1 cellular context compared by ENCODE assay signal in the genomic region with DNA sequence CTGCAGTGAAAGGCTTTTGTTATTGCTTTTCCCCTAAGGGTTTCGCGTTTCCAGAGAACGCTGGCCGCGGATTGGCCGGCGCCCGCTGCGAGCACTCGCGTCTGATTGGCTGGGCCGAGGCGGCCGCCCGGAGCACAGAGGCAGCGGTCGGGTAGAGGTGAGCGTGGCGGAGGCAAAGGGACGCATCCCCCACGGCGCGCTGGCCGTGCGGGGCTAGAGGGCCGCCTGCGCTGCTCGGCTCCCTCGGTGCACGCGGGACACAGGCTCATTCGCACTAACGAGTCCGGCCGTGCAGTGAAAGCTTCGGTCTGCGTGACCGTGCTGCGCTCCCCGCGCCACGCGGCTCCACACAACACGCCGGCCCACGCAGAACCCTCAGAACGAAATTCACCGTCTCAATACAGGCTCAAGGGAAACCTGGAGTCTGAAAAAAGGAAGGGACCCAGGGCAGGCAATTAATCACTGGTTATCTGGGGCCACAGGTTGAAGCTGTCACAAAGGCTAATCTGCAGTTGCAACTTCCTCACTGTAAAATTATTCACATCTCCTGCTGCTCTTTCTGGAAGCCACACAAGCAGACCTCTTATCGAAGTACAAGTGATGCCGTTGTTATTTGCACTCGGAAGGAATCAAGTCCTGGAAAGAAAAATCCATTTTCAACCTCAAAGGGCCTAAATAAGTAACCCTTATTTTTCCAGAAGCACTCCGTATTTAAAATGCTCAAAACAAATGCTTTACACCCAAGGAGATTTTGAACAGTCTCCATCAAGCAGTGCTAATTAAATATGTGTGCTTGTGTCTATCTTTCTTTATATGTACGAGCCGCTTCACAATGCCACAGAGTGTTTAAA.
TF ChIP-seq lines count a peak whose summit lies in the region.

No MANE protein-coding gene starts in this region.

TF ChIP-seq in HepG2, 621 proteins besides CTCF, POLR2A, EP300 and RAD21 (continued from another document and continues in another):
- TF ChIP-seq, protein P1, sequence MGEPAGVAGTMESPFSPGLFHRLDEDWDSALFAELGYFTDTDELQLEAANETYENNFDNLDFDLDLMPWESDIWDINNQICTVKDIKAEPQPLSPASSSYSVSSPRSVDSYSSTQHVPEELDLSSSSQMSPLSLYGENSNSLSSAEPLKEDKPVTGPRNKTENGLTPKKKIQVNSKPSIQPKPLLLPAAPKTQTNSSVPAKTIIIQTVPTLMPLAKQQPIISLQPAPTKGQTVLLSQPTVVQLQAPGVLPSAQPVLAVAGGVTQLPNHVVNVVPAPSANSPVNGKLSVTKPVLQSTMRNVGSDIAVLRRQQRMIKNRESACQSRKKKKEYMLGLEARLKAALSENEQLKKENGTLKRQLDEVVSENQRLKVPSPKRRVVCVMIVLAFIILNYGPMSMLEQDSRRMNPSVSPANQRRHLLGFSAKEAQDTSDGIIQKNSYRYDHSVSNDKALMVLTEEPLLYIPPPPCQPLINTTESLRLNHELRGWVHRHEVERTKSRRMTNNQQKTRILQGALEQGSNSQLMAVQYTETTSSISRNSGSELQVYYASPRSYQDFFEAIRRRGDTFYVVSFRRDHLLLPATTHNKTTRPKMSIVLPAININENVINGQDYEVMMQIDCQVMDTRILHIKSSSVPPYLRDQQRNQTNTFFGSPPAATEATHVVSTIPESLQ (CRISPR knock-in tag; conservative IDR thresholded peaks at IDR 0.05), result no peak
- TF ChIP-seq ZFP37 (CRISPR knock-in tag; IDR thresholded peaks at IDR 0.05; ENCODE audit: borderline replicate concordance), result no peak
- TF ChIP-seq NFE2 (CRISPR knock-in tag; IDR thresholded peaks at IDR 0.05), result no peak
- TF ChIP-seq, protein P2, sequence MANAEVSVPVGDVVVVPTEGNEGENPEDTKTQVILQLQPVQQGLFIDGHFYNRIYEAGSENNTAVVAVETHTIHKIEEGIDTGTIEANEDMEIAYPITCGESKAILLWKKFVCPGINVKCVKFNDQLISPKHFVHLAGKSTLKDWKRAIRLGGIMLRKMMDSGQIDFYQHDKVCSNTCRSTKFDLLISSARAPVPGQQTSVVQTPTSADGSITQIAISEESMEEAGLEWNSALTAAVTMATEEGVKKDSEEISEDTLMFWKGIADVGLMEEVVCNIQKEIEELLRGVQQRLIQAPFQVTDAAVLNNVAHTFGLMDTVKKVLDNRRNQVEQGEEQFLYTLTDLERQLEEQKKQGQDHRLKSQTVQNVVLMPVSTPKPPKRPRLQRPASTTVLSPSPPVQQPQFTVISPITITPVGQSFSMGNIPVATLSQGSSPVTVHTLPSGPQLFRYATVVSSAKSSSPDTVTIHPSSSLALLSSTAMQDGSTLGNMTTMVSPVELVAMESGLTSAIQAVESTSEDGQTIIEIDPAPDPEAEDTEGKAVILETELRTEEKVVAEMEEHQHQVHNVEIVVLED (CRISPR knock-in tag; IDR thresholded peaks at IDR 0.05; ENCODE audit: borderline replicate concordance), result peak; percentile 41; the same call in 1 of the 2 replicates
- TF ChIP-seq ZNF850 (CRISPR knock-in tag; conservative IDR thresholded peaks at IDR 0.05), result no peak
- TF ChIP-seq ZKSCAN8 (CRISPR knock-in tag; IDR thresholded peaks at IDR 0.05; ENCODE audit: borderline replicate concordance), result no peak
- TF ChIP-seq, protein P3, sequence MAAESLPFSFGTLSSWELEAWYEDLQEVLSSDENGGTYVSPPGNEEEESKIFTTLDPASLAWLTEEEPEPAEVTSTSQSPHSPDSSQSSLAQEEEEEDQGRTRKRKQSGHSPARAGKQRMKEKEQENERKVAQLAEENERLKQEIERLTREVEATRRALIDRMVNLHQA (CRISPR knock-in tag; IDR thresholded peaks at IDR 0.05), result no peak
- no peak for TF ChIP-seq ZNF615 (CRISPR knock-in tag; IDR thresholded peaks at IDR 0.05; ENCODE audit: borderline replicate concordance)
- TF ChIP-seq, protein P4, sequence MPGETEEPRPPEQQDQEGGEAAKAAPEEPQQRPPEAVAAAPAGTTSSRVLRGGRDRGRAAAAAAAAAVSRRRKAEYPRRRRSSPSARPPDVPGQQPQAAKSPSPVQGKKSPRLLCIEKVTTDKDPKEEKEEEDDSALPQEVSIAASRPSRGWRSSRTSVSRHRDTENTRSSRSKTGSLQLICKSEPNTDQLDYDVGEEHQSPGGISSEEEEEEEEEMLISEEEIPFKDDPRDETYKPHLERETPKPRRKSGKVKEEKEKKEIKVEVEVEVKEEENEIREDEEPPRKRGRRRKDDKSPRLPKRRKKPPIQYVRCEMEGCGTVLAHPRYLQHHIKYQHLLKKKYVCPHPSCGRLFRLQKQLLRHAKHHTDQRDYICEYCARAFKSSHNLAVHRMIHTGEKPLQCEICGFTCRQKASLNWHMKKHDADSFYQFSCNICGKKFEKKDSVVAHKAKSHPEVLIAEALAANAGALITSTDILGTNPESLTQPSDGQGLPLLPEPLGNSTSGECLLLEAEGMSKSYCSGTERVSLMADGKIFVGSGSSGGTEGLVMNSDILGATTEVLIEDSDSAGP (CRISPR knock-in tag; IDR thresholded peaks at IDR 0.05; ENCODE audit: borderline replicate concordance), result peak; percentile 82
- no peak for TF ChIP-seq PTBP1 (IDR thresholded peaks at IDR 0.05; ENCODE audit: low read depth, low read length, poor library complexity, severe bottlenecking)
- TF ChIP-seq PHB2 (IDR thresholded peaks at IDR 0.05; ENCODE audit: partially characterized antibody), result no peak
- TF ChIP-seq, protein P5, sequence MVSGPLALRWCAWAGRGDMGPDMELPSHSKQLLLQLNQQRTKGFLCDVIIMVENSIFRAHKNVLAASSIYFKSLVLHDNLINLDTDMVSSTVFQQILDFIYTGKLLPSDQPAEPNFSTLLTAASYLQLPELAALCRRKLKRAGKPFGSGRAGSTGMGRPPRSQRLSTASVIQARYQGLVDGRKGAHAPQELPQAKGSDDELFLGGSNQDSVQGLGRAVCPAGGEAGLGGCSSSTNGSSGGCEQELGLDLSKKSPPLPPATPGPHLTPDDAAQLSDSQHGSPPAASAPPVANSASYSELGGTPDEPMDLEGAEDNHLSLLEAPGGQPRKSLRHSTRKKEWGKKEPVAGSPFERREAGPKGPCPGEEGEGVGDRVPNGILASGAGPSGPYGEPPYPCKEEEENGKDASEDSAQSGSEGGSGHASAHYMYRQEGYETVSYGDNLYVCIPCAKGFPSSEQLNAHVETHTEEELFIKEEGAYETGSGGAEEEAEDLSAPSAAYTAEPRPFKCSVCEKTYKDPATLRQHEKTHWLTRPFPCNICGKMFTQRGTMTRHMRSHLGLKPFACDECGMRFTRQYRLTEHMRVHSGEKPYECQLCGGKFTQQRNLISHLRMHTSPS (CRISPR knock-in tag; IDR thresholded peaks at IDR 0.05; ENCODE audit: low read depth), result no peak
- TF ChIP-seq ZC3H13 (CRISPR knock-in tag; IDR thresholded peaks at IDR 0.05), result no peak
- no peak for TF ChIP-seq ZNF317 (CRISPR knock-in tag; IDR thresholded peaks at IDR 0.05)
- no peak for TF ChIP-seq ZBTB8A (CRISPR knock-in tag; IDR thresholded peaks at IDR 0.05; ENCODE audit: borderline replicate concordance, low read depth)
- TF ChIP-seq BHLHE40 (IDR thresholded peaks at IDR 0.05; ENCODE audit: low read length), result no peak
- no peak for TF ChIP-seq ZNF567 (CRISPR knock-in tag; IDR thresholded peaks at IDR 0.05; ENCODE audit: borderline replicate concordance)
- TF ChIP-seq HOXA3 (CRISPR knock-in tag; IDR thresholded peaks at IDR 0.05), result peak; percentile 71
- no peak for TF ChIP-seq SRF (IDR thresholded peaks at IDR 0.05; ENCODE audit: low read depth, low read length)
- no peak for TF ChIP-seq DNMT3B (CRISPR knock-in tag; conservative IDR thresholded peaks at IDR 0.05)
- TF ChIP-seq CEBPG (CRISPR knock-in tag; IDR thresholded peaks at IDR 0.05), result no peak
- TF ChIP-seq MYC (CRISPR knock-in tag; IDR thresholded peaks at IDR 0.05; ENCODE audit: borderline replicate concordance), result peak; percentile 71; the same call in 1 of the 2 replicates
- TF ChIP-seq, protein P6, sequence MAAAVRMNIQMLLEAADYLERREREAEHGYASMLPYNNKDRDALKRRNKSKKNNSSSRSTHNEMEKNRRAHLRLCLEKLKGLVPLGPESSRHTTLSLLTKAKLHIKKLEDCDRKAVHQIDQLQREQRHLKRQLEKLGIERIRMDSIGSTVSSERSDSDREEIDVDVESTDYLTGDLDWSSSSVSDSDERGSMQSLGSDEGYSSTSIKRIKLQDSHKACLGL (CRISPR knock-in tag; IDR thresholded peaks at IDR 0.05), result no peak
- TF ChIP-seq, protein P7, sequence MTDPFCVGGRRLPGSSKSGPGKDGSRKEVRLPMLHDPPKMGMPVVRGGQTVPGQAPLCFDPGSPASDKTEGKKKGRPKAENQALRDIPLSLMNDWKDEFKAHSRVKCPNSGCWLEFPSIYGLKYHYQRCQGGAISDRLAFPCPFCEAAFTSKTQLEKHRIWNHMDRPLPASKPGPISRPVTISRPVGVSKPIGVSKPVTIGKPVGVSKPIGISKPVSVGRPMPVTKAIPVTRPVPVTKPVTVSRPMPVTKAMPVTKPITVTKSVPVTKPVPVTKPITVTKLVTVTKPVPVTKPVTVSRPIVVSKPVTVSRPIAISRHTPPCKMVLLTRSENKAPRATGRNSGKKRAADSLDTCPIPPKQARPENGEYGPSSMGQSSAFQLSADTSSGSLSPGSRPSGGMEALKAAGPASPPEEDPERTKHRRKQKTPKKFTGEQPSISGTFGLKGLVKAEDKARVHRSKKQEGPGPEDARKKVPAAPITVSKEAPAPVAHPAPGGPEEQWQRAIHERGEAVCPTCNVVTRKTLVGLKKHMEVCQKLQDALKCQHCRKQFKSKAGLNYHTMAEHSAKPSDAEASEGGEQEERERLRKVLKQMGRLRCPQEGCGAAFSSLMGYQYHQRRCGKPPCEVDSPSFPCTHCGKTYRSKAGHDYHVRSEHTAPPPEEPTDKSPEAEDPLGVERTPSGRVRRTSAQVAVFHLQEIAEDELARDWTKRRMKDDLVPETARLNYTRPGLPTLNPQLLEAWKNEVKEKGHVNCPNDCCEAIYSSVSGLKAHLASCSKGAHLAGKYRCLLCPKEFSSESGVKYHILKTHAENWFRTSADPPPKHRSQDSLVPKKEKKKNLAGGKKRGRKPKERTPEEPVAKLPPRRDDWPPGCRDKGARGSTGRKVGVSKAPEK (CRISPR knock-in tag; IDR thresholded peaks at IDR 0.05; ENCODE audit: borderline replicate concordance), result 0 out of 2 replicates have a peak, but pooled peaks have one; percentile 32
- TF ChIP-seq, protein P8, sequence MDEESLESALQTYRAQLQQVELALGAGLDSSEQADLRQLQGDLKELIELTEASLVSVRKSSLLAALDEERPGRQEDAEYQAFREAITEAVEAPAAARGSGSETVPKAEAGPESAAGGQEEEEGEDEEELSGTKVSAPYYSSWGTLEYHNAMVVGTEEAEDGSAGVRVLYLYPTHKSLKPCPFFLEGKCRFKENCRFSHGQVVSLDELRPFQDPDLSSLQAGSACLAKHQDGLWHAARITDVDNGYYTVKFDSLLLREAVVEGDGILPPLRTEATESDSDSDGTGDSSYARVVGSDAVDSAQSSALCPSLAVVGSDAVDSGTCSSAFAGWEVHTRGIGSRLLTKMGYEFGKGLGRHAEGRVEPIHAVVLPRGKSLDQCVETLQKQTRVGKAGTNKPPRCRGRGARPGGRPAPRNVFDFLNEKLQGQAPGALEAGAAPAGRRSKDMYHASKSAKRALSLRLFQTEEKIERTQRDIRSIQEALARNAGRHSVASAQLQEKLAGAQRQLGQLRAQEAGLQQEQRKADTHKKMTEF (CRISPR knock-in tag; IDR thresholded peaks at IDR 0.05), result no peak
- peak; percentile 67; the same call in 1 of the 2 replicates for TF ChIP-seq NFE2L1 (CRISPR knock-in tag; IDR thresholded peaks at IDR 0.05; ENCODE audit: borderline replicate concordance)
- no peak for TF ChIP-seq HNRNPUL1 (IDR thresholded peaks at IDR 0.05; ENCODE audit: low read depth, low read length)
- TF ChIP-seq ZFY (CRISPR knock-in tag; IDR thresholded peaks at IDR 0.05), result peak; percentile 37; the same call in 1 of the 2 replicates
- TF ChIP-seq DPF2 (CRISPR knock-in tag; IDR thresholded peaks at IDR 0.05; ENCODE audit: borderline replicate concordance, low read depth), result no peak
- TF ChIP-seq, protein P9, sequence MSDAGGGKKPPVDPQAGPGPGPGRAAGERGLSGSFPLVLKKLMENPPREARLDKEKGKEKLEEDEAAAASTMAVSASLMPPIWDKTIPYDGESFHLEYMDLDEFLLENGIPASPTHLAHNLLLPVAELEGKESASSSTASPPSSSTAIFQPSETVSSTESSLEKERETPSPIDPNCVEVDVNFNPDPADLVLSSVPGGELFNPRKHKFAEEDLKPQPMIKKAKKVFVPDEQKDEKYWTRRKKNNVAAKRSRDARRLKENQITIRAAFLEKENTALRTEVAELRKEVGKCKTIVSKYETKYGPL (CRISPR knock-in tag; IDR thresholded peaks at IDR 0.05), result no peak
- no peak for TF ChIP-seq ARNT (IDR thresholded peaks at IDR 0.05)
- TF ChIP-seq HIVEP1 (CRISPR knock-in tag; IDR thresholded peaks at IDR 0.05), result peak; percentile 54; the same call in 1 of the 2 replicates
- TF ChIP-seq, protein P10, sequence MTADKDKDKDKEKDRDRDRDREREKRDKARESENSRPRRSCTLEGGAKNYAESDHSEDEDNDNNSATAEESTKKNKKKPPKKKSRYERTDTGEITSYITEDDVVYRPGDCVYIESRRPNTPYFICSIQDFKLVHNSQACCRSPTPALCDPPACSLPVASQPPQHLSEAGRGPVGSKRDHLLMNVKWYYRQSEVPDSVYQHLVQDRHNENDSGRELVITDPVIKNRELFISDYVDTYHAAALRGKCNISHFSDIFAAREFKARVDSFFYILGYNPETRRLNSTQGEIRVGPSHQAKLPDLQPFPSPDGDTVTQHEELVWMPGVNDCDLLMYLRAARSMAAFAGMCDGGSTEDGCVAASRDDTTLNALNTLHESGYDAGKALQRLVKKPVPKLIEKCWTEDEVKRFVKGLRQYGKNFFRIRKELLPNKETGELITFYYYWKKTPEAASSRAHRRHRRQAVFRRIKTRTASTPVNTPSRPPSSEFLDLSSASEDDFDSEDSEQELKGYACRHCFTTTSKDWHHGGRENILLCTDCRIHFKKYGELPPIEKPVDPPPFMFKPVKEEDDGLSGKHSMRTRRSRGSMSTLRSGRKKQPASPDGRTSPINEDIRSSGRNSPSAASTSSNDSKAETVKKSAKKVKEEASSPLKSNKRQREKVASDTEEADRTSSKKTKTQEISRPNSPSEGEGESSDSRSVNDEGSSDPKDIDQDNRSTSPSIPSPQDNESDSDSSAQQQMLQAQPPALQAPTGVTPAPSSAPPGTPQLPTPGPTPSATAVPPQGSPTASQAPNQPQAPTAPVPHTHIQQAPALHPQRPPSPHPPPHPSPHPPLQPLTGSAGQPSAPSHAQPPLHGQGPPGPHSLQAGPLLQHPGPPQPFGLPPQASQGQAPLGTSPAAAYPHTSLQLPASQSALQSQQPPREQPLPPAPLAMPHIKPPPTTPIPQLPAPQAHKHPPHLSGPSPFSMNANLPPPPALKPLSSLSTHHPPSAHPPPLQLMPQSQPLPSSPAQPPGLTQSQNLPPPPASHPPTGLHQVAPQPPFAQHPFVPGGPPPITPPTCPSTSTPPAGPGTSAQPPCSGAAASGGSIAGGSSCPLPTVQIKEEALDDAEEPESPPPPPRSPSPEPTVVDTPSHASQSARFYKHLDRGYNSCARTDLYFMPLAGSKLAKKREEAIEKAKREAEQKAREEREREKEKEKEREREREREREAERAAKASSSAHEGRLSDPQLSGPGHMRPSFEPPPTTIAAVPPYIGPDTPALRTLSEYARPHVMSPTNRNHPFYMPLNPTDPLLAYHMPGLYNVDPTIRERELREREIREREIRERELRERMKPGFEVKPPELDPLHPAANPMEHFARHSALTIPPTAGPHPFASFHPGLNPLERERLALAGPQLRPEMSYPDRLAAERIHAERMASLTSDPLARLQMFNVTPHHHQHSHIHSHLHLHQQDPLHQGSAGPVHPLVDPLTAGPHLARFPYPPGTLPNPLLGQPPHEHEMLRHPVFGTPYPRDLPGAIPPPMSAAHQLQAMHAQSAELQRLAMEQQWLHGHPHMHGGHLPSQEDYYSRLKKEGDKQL (CRISPR knock-in tag; IDR thresholded peaks at IDR 0.05; ENCODE audit: low read depth), result no peak
- TF ChIP-seq ZNF30 (CRISPR knock-in tag; IDR thresholded peaks at IDR 0.05), result no peak
